Comparison of ENCODE assay signal across 8 cellular contexts in genomic region chr4:94848326-94848725, GRCh38.
"Had no signal": no experiment of that assay in that cellular context is flagged by ENCODE, and none has a peak within 500 bp of the region (broad histone marks: within the 10 kb centered on the region; RNA-seq: fewer than 3 reads in every experiment).

No MANE protein-coding gene starts in this region.

- H3K9me3 ChIP-seq: HAP-1 had no signal

- H3K27ac ChIP-seq: GM23248 had no signal

- DNase-seq: GM23248, GOT3, H7, H9, HCEC 1CT, HFFc6 had no signal

- H3K36me3 ChIP-seq: HAP-1 had no signal

- H3K4me1 ChIP-seq: HAP-1 had no signal

- H3K4me3 ChIP-seq: GM23248, GM23338, HAP-1 had no signal
